ENCODE assay signal across 21 cellular contexts in the genomic region with DNA sequence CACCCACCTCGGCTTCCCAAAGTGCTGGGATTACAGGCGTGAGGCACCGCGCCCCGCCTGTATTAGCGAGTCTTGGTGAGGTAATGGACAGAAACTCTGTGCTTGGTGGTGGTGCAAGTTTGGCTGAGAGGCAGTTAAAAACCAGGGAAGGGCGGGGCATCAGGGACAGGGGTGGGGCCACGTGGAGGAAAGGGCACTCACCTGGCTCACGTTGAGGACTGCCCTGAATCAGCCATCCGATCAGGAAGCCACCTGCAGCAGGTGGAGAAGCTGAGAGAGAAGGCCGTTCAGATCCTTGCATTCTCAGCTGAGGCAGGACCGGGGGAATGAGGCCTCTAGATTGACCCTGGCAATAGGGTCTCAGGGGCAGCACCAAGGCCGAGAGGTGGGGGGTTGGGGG. TPM values are rescaled to one million over a fixed set of nuclear protein-coding genes. Genes with fewer than 3 reads are reported as not detected.
"Had no signal": no experiment of that assay in that cellular context is flagged by ENCODE, and none has a peak within 500 bp of the region (broad histone marks: within the 10 kb centered on the region; RNA-seq: fewer than 3 reads in every experiment).

No MANE protein-coding gene starts in this region.

- H3K4me1 Mint-ChIP-seq: naive thymus-derived CD8-positive, alpha-beta T cell had no signal

- H3K9me3 Mint-ChIP-seq: effector memory CD8-positive, alpha-beta T cell had no signal

- H3K4me1 ChIP-seq: gastroesophageal sphincter, tibial artery, upper lobe of left lung, uterus had no signal

- ATAC-seq: effector memory CD8-positive, alpha-beta T cell; gastroesophageal sphincter; naive thymus-derived CD8-positive, alpha-beta T cell had no signal

- H3K4me2 ChIP-seq: smooth muscle cell had no signal

- H3K27ac Mint-ChIP-seq: effector memory CD8-positive, alpha-beta T cell had no signal

- H3K9me3 ChIP-seq: esophagus squamous epithelium, gastroesophageal sphincter, tibial artery, upper lobe of left lung, uterus had no signal

- H3K4me3 ChIP-seq: esophagus squamous epithelium, gastroesophageal sphincter, smooth muscle cell, tibial artery, upper lobe of left lung, uterus had no signal

- H3K36me3 ChIP-seq: esophagus squamous epithelium, gastroesophageal sphincter, tibial artery, upper lobe of left lung, uterus had no signal

- H3K4me3 Mint-ChIP-seq: effector memory CD8-positive, alpha-beta T cell; naive thymus-derived CD8-positive, alpha-beta T cell had no signal

- H3K27ac ChIP-seq: epithelial cell of prostate, esophagus squamous epithelium, gastroesophageal sphincter, tibial artery, upper lobe of left lung, uterus had no signal

- DNase-seq: effector memory CD8-positive, alpha-beta T cell; esophagus squamous epithelium; foreskin fibroblast; glutamatergic neuron; kidney; right cardiac atrium; stimulated activated CD4-positive, alpha-beta T cell treated with anti-CD3 and anti-CD28 coated beads, Interleukin-2, amount 100 ng/mL, for 48 hours; stimulated activated naive CD4-positive, alpha-beta T cell treated with Interleukin-2 at 50 U/mL for 16 hours; tibial artery; uterus had no signal

- H3K27me3 ChIP-seq: uterus had no signal

RNA-seq across cellular contexts. Expression of a gene that starts 12.1 kb away (rescaled TPM):
- total RNA-seq: liver; lung microvascular endothelial cell; mesenteric fat pad; mononuclear cell; naive thymus-derived CD8-positive, alpha-beta T cell; smooth muscle cell had no signal
- polyA plus RNA-seq: liver; naive thymus-derived CD8-positive, alpha-beta T cell; neural cell; smooth muscle cell had no signal

RNA-seq across cellular contexts. Expression of a gene that starts 51.5 kb away (rescaled TPM):
- total RNA-seq: esophagus squamous epithelium; gastroesophageal sphincter; liver; lung microvascular endothelial cell; mesenteric fat pad; mononuclear cell; naive thymus-derived CD8-positive, alpha-beta T cell; osteocyte; right cardiac atrium; smooth muscle cell; upper lobe of left lung; uterus had no signal
- polyA plus RNA-seq: liver; naive thymus-derived CD8-positive, alpha-beta T cell; neural cell; right cardiac atrium; smooth muscle cell had no signal
